Comparison of ENCODE assay signal across 2 cellular contexts in the genomic region with DNA sequence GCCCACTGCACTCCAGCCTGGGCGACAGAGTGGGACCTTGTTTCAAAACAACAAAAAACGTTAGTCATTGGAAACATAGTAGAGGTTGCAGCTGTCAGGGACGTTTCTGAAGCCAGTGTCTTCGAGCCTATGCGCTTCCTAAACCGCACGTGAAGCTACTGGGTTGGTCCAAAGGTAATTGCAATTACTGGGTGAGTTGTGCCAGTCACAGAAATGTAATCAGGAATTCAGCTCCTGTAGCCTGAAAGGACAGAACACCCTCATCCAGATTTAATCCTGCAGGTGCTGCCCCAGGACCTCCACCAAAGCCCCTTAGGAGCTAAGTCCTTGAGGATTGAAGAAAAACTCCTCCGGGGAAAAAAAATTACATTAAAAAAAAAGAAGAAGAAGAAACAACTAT.
TF ChIP-seq lines count a peak whose summit lies in the region.

No MANE protein-coding gene starts in this region.

TF ChIP-seq in A549, 52 proteins besides CTCF, POLR2A, EP300 and RAD21:
- TF ChIP-seq, protein P1, sequence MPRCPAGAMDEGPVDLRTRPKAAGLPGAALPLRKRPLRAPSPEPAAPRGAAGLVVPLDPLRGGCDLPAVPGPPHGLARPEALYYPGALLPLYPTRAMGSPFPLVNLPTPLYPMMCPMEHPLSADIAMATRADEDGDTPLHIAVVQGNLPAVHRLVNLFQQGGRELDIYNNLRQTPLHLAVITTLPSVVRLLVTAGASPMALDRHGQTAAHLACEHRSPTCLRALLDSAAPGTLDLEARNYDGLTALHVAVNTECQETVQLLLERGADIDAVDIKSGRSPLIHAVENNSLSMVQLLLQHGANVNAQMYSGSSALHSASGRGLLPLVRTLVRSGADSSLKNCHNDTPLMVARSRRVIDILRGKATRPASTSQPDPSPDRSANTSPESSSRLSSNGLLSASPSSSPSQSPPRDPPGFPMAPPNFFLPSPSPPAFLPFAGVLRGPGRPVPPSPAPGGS (IDR thresholded peaks at IDR 0.05) = no peak
- TF ChIP-seq TFCP2L1 (CRISPR knock-in tag; IDR thresholded peaks at IDR 0.05) = no peak
- no peak for TF ChIP-seq JUNB (IDR thresholded peaks at IDR 0.05)
- no peak for TF ChIP-seq RCOR1 (IDR thresholded peaks at IDR 0.05; ENCODE audit: low read depth, low read length)
- no peak for TF ChIP-seq ZSCAN20 (CRISPR knock-in tag; IDR thresholded peaks at IDR 0.05)
- TF ChIP-seq ZNF302 (CRISPR knock-in tag; IDR thresholded peaks at IDR 0.05) = no peak
- no peak for TF ChIP-seq JUN (IDR thresholded peaks at IDR 0.05)
- TF ChIP-seq GATA3 (IDR thresholded peaks at IDR 0.05; ENCODE audit: borderline replicate concordance) = no peak
- TF ChIP-seq HOXB13 (CRISPR knock-in tag; IDR thresholded peaks at IDR 0.05; ENCODE audit: low read depth) = no peak
- TF ChIP-seq RNF2 (IDR thresholded peaks at IDR 0.05; ENCODE audit: borderline replicate concordance, low read depth) = no peak
- TF ChIP-seq FOSB (CRISPR knock-in tag; IDR thresholded peaks at IDR 0.05) = no peak
- TF ChIP-seq BHLHE40 (IDR thresholded peaks at IDR 0.05; ENCODE audit: low read depth, low read length) = no peak
- no peak for TF ChIP-seq HDAC2 (IDR thresholded peaks at IDR 0.05)
- TF ChIP-seq, protein P2, sequence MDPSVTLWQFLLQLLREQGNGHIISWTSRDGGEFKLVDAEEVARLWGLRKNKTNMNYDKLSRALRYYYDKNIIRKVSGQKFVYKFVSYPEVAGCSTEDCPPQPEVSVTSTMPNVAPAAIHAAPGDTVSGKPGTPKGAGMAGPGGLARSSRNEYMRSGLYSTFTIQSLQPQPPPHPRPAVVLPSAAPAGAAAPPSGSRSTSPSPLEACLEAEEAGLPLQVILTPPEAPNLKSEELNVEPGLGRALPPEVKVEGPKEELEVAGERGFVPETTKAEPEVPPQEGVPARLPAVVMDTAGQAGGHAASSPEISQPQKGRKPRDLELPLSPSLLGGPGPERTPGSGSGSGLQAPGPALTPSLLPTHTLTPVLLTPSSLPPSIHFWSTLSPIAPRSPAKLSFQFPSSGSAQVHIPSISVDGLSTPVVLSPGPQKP (IDR thresholded peaks at IDR 0.05; ENCODE audit: low read depth, low read length) = no peak
- TF ChIP-seq SMC3 (IDR thresholded peaks at IDR 0.05) = no peak

TF ChIP-seq in WTC11, 78 proteins besides CTCF, POLR2A, EP300 and RAD21 (continued from another document):
- TF ChIP-seq, protein P3, sequence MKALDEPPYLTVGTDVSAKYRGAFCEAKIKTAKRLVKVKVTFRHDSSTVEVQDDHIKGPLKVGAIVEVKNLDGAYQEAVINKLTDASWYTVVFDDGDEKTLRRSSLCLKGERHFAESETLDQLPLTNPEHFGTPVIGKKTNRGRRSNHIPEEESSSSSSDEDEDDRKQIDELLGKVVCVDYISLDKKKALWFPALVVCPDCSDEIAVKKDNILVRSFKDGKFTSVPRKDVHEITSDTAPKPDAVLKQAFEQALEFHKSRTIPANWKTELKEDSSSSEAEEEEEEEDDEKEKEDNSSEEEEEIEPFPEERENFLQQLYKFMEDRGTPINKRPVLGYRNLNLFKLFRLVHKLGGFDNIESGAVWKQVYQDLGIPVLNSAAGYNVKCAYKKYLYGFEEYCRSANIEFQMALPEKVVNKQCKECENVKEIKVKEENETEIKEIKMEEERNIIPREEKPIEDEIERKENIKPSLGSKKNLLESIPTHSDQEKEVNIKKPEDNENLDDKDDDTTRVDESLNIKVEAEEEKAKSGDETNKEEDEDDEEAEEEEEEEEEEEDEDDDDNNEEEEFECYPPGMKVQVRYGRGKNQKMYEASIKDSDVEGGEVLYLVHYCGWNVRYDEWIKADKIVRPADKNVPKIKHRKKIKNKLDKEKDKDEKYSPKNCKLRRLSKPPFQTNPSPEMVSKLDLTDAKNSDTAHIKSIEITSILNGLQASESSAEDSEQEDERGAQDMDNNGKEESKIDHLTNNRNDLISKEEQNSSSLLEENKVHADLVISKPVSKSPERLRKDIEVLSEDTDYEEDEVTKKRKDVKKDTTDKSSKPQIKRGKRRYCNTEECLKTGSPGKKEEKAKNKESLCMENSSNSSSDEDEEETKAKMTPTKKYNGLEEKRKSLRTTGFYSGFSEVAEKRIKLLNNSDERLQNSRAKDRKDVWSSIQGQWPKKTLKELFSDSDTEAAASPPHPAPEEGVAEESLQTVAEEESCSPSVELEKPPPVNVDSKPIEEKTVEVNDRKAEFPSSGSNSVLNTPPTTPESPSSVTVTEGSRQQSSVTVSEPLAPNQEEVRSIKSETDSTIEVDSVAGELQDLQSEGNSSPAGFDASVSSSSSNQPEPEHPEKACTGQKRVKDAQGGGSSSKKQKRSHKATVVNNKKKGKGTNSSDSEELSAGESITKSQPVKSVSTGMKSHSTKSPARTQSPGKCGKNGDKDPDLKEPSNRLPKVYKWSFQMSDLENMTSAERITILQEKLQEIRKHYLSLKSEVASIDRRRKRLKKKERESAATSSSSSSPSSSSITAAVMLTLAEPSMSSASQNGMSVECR (CRISPR knock-in tag; IDR thresholded peaks at IDR 0.05; ENCODE audit: borderline replicate concordance) = no peak
- TF ChIP-seq CREM (CRISPR knock-in tag; IDR thresholded peaks at IDR 0.05) (no peak), MLX (CRISPR knock-in tag; IDR thresholded peaks at IDR 0.05) (no peak), CBFB (CRISPR knock-in tag; IDR thresholded peaks at IDR 0.05; ENCODE audit: low read depth) (no peak)
